In genomic region chr15:65814271-65814670, GRCh38 we compare ENCODE assay signal across 7 cellular contexts. TPM values are rescaled to one million over a fixed set of nuclear protein-coding genes. Genes with fewer than 3 reads are reported as not detected.
DNase-seq lines count a peak whose midpoint lies in the region; ATAC-seq and TF ChIP-seq lines count a peak whose summit lies in the region.
"Not testable (repeated sequence)": the region's sequence is repeated elsewhere in the genome, so short reads cannot be mapped to it uniquely, and the experiment has no call there.

No MANE protein-coding gene starts in this region.

- H3K27me3 Mint-ChIP-seq in T-helper 17 cell; natural killer cell (ENCODE audit: low read depth in 2 of 2); stimulated activated naive B cell treated with anti-CD40 and anti-IgM and Interleukin-4, amounts not matched to agents 10 μg/mL and 1 μg/mL and 100 μg/mL, for 72 hours: not testable (repeated sequence)
- H3K27me3 Mint-ChIP-seq in immature natural killer cell (ENCODE audit: low read depth in 3 of 3): peaks cover 7 to 12% (median 10%) of the 10 kb centered on the region in 3 donors

- not testable (repeated sequence) for TF ChIP-seq CTCF in GM06990 (IDR thresholded peaks at IDR 0.05; ENCODE audit: insufficient read depth, low read length, poor library complexity, severe bottlenecking); OCI-LY1 (IDR thresholded peaks at IDR 0.05; ENCODE audit: low read length); natural killer cell (IDR thresholded peaks at IDR 0.05)

- H3K9me2 ChIP-seq in OCI-LY1 (ENCODE audit: low read depth, low read length): not testable (repeated sequence)

- H3K27ac Mint-ChIP-seq in T-helper 17 cell (peak overlapping the region; percentile 10), immature natural killer cell (peak overlapping the region in 4 of 6 donors; percentile 32 to 86 (median 50))
- not testable (repeated sequence) for H3K27ac Mint-ChIP-seq in natural killer cell
- H3K27ac Mint-ChIP-seq in stimulated activated naive B cell treated with anti-CD40 and anti-IgM and Interleukin-4, amounts not matched to agents 10 μg/mL and 1 μg/mL and 100 μg/mL, for 72 hours: peak overlapping the region; percentile 56

- not testable (repeated sequence) for H3K4me3 Mint-ChIP-seq in T-helper 17 cell, immature natural killer cell
- peak overlapping the region; percentile 2 for H3K4me3 Mint-ChIP-seq in natural killer cell
- H3K4me3 Mint-ChIP-seq in stimulated activated naive B cell treated with anti-CD40 and anti-IgM and Interleukin-4, amounts not matched to agents 10 μg/mL and 1 μg/mL and 100 μg/mL, for 72 hours: peak overlapping the region; percentile 13 to 16

- H3K4me1 ChIP-seq in OCI-LY1 (ENCODE audit: insufficient read depth, low read length, severe bottlenecking): peaks cover 13% of the 10 kb centered on the region

- H3K4me1 Mint-ChIP-seq in T-helper 17 cell: peaks cover 11% of the 10 kb centered on the region
- peaks cover 31 to 38% of the 10 kb centered on the region in 2 donors for H3K4me1 Mint-ChIP-seq in immature natural killer cell
- peaks cover 32 to 34% of the 10 kb centered on the region in 2 donors for H3K4me1 Mint-ChIP-seq in natural killer cell
- peaks cover 25 to 58% of the 10 kb centered on the region in 2 donors for H3K4me1 Mint-ChIP-seq in stimulated activated naive B cell treated with anti-CD40 and anti-IgM and Interleukin-4, amounts not matched to agents 10 μg/mL and 1 μg/mL and 100 μg/mL, for 72 hours

- H3K4me2 ChIP-seq in OCI-LY1 (ENCODE audit: low read length): not testable (repeated sequence)

- H3K4me3 ChIP-seq in GM06990 (replicated peaks; ENCODE audit: low read depth, low read length); OCI-LY1 (ENCODE audit: low read depth, low read length, poor library complexity, severe bottlenecking): not testable (repeated sequence)

- peak; percentile 56 for DNase-seq in GM06990 (ENCODE audit: extremely low read depth, insufficient read length)
- DNase-seq in T-helper 17 cell; immature natural killer cell; natural killer cell; stimulated activated naive B cell treated with anti-CD40 and anti-IgM and Interleukin-4, amounts not matched to agents 10 μg/mL and 1 μg/mL and 100 μg/mL, for 72 hours: not testable (repeated sequence)
- DNase-seq in activated CD8-positive, alpha-beta memory T cell treated with anti-CD3 and anti-CD28 coated beads, Interleukin-2, amount 50 U/mL, for 48 hours: peak; percentile 29

- H3K9me3 ChIP-seq in OCI-LY1 (ENCODE audit: low read length); T-helper 17 cell (ENCODE audit: control insufficient read depth, low read length, poor library complexity, severe bottlenecking): not testable (repeated sequence)

- H3K27me3 ChIP-seq in GM06990 (replicated peaks; ENCODE audit: control insufficient read depth, insufficient read depth, low read length); OCI-LY1 (ENCODE audit: insufficient read depth, low read length): not testable (repeated sequence)

- H2AFZ ChIP-seq in OCI-LY1 (ENCODE audit: low read length): peak overlapping the region; percentile 87

- H3K9me3 Mint-ChIP-seq in immature natural killer cell, natural killer cell: not testable (repeated sequence)
- peaks cover 9 to 10% of the 10 kb centered on the region in 2 donors for H3K9me3 Mint-ChIP-seq in stimulated activated naive B cell treated with anti-CD40 and anti-IgM and Interleukin-4, amounts not matched to agents 10 μg/mL and 1 μg/mL and 100 μg/mL, for 72 hours

- H3K9ac ChIP-seq in OCI-LY1 (ENCODE audit: low read length): not testable (repeated sequence)

- H3K36me3 ChIP-seq in GM06990 (ENCODE audit: control insufficient read depth, insufficient read depth, low read length); OCI-LY1 (ENCODE audit: insufficient read depth, low read length): not testable (repeated sequence)

- H3K27ac ChIP-seq in OCI-LY1 (ENCODE audit: low read depth, low read length, poor library complexity, severe bottlenecking): not testable (repeated sequence)

- ATAC-seq in T-helper 17 cell; natural killer cell; stimulated activated naive B cell treated with anti-CD40 and anti-IgM and Interleukin-4, amounts not matched to agents 10 μg/mL and 1 μg/mL and 100 μg/mL, for 72 hours (replicated peaks): not testable (repeated sequence)

- not testable (repeated sequence) for H3F3A ChIP-seq in OCI-LY1 (ENCODE audit: insufficient read depth, low read length)

- intact Hi-C loops in natural killer cell (cut with micrococcal nuclease): not testable (repeated sequence)

- not testable (repeated sequence) for H4K20me1 ChIP-seq in OCI-LY1 (ENCODE audit: insufficient read depth, low read length)

- H3K36me3 Mint-ChIP-seq in T-helper 17 cell (ENCODE audit: low read depth); immature natural killer cell; natural killer cell: not testable (repeated sequence)
- H3K36me3 Mint-ChIP-seq in stimulated activated naive B cell treated with anti-CD40 and anti-IgM and Interleukin-4, amounts not matched to agents 10 μg/mL and 1 μg/mL and 100 μg/mL, for 72 hours: peaks cover 7 to 14% of the 10 kb centered on the region in 2 donors

- not testable (repeated sequence) for H3K79me2 ChIP-seq in OCI-LY1 (ENCODE audit: insufficient read depth, low read length)

RNA-seq across cellular contexts. Expression of gene DENND4A, which starts 22.2 kb away (rescaled TPM):
- total RNA-seq in T-helper 17 cell (10 to 100 TPM; 63.5 to 71.7 TPM), natural killer cell (10 to 100 TPM; 65.8 to 84.6 (median 66.1) TPM)
- 10 to 100 TPM in 1 of 3 donors, 1 to 10 TPM in 2; 6.4 to 18.9 (median 6.5) TPM for polyA plus RNA-seq in immature natural killer cell

RNA-seq across cellular contexts. Expression of gene RAB11A, which starts 55.0 kb away (rescaled TPM):
- total RNA-seq in T-helper 17 cell: 100 to 1,000 TPM; 102 to 122 TPM
- 100 to 1,000 TPM; 178 to 238 (median 228) TPM for polyA plus RNA-seq in immature natural killer cell
- total RNA-seq in natural killer cell: 10 to 100 TPM; 84.7 to 97.1 (median 87.5) TPM
